ENCODE assay signal across 8 cellular contexts in genomic region chr7:74661836-74662794, GRCh38. TPM values are rescaled to one million over a fixed set of nuclear protein-coding genes. Genes with fewer than 3 reads are reported as not detected.
A peak's percentile ranks its signal among the peaks of the same experiment; 100 is the strongest.
DNase-seq lines count a peak whose midpoint lies in the region; ATAC-seq and TF ChIP-seq lines count a peak whose summit lies in the region.
"Not testable (repeated sequence)": the region's sequence is repeated elsewhere in the genome, so short reads cannot be mapped to it uniquely, and the experiment has no call there.

No MANE protein-coding gene starts in this region.

- H3K27me3 ChIP-seq in endodermal cell (ENCODE audit: control insufficient read depth, insufficient read depth, low read length, poor library complexity, severe bottlenecking); iPS-15b (ENCODE audit: control insufficient read depth, insufficient read depth, low read length); tibial artery: not testable (repeated sequence)

- not testable (repeated sequence) for H3K9me3 ChIP-seq in endodermal cell (ENCODE audit: control insufficient read depth, low read length); iPS-15b (ENCODE audit: control insufficient read depth, insufficient read depth, low read length); tibial artery

- ATAC-seq in activated CD8-positive, alpha-beta T cell treated with anti-CD3 and anti-CD28 coated beads for 36 hours: not testable (repeated sequence)

- not testable (repeated sequence) for H3K27ac ChIP-seq in endodermal cell (ENCODE audit: low read depth, low read length)
- peak overlapping the region; percentile 25 to 41 for H3K27ac ChIP-seq in tibial artery

- intact Hi-C loops in activated CD8-positive, alpha-beta T cell treated with anti-CD3 and anti-CD28 coated beads for 36 hours (cut with micrococcal nuclease); tibial artery (cut with DNase I; ENCODE audit: low total_unique reads): not testable (repeated sequence)

- H3K4me1 ChIP-seq in endodermal cell (ENCODE audit: control insufficient read depth, insufficient read depth, low read length): not testable (repeated sequence)
- H3K4me1 ChIP-seq in iPS-15b (ENCODE audit: control insufficient read depth, insufficient read depth, low read length): peaks cover 14% of the 10 kb centered on the region
- H3K4me1 ChIP-seq in tibial artery: peaks cover 0 to 49% (median 33%) of the 10 kb centered on the region in 4 donors

- peaks cover 34% of the 10 kb centered on the region for H3K36me3 ChIP-seq in endodermal cell (ENCODE audit: control insufficient read depth, insufficient read depth, low read length)
- H3K36me3 ChIP-seq in iPS-15b (ENCODE audit: control insufficient read depth, insufficient read depth, low read length): not testable (repeated sequence)
- peaks cover 0 to 26% (median 0%) of the 10 kb centered on the region in 3 donors for H3K36me3 ChIP-seq in tibial artery

- peak overlapping the region; percentile 66 for H3K27ac Mint-ChIP-seq in activated CD8-positive, alpha-beta T cell treated with anti-CD3 and anti-CD28 coated beads for 36 hours
- H3K27ac Mint-ChIP-seq in endodermal cell (peak overlapping the region; percentile 79), osteocyte (ENCODE audit: unreplicated experiment) (peak overlapping the region; percentile 41)

- POLR2A ChIA-PET in activated CD8-positive, alpha-beta T cell treated with anti-CD3 and anti-CD28 coated beads for 36 hours (lab: Charles Lee): interaction anchor here (1.1 to 1.3 kb wide), 2 partner anchors 14 to 20 kb away, joined by 3 to 4 read pairs; no protein-coding TSS in a partner anchor

- H3K4me3 Mint-ChIP-seq in activated CD8-positive, alpha-beta T cell treated with anti-CD3 and anti-CD28 coated beads for 36 hours; endodermal cell; osteocyte (ENCODE audit: unreplicated experiment): not testable (repeated sequence)

- peaks cover 42% of the 10 kb centered on the region for H3K36me3 Mint-ChIP-seq in activated CD8-positive, alpha-beta T cell treated with anti-CD3 and anti-CD28 coated beads for 36 hours (ENCODE audit: low read depth)
- peaks cover 47% of the 10 kb centered on the region for H3K36me3 Mint-ChIP-seq in endodermal cell (ENCODE audit: low read depth)
- peaks cover 11% of the 10 kb centered on the region for H3K36me3 Mint-ChIP-seq in osteocyte (ENCODE audit: unreplicated experiment)

- peak; percentile 39 for DNase-seq in D341Med (ENCODE audit: low spot score)
- peak; percentile 39 for DNase-seq in GM20000 (ENCODE audit: low spot score)
- peak; percentile 29 to 35 for DNase-seq in NCI-H524 (lab: John Stamatoyannopoulos, UW)
- peak; percentile 32 for DNase-seq in activated CD8-positive, alpha-beta T cell treated with anti-CD3 and anti-CD28 coated beads for 36 hours
- DNase-seq in endodermal cell: peak; percentile 56
- DNase-seq in osteocyte (ENCODE audit: extremely low spot score, unreplicated experiment); tibial artery: not testable (repeated sequence)

- H3K9me3 Mint-ChIP-seq in activated CD8-positive, alpha-beta T cell treated with anti-CD3 and anti-CD28 coated beads for 36 hours; endodermal cell; osteocyte (ENCODE audit: unreplicated experiment): not testable (repeated sequence)

- H3K4me1 Mint-ChIP-seq in activated CD8-positive, alpha-beta T cell treated with anti-CD3 and anti-CD28 coated beads for 36 hours (ENCODE audit: low read depth): peaks cover 53% of the 10 kb centered on the region
- peaks cover 34% of the 10 kb centered on the region for H3K4me1 Mint-ChIP-seq in endodermal cell
- H3K4me1 Mint-ChIP-seq in osteocyte (ENCODE audit: unreplicated experiment): peaks cover 55% of the 10 kb centered on the region

- WGBS in endodermal cell (ENCODE audit: insufficient coverage in 1 of 2, insufficient read length in 1 of 2), 2 experiments: 89 to 97% methylated on average over 10 to 21 of the region's 21 CpGs

- CTCF ChIA-PET in activated CD8-positive, alpha-beta T cell treated with anti-CD3 and anti-CD28 coated beads for 36 hours (lab: Charles Lee): interaction anchor here (1.8 kb wide), 1 partner anchor 9 kb away, joined by 4 read pairs; no protein-coding TSS in a partner anchor

- H3K27me3 Mint-ChIP-seq in activated CD8-positive, alpha-beta T cell treated with anti-CD3 and anti-CD28 coated beads for 36 hours; endodermal cell (ENCODE audit: insufficient read depth); osteocyte (ENCODE audit: unreplicated experiment): not testable (repeated sequence)

- not testable (repeated sequence) for TF ChIP-seq CTCF in GM20000 (IDR thresholded peaks at IDR 0.05; ENCODE audit: extremely low read depth, missing control alignments); activated CD8-positive, alpha-beta T cell treated with anti-CD3 and anti-CD28 coated beads for 36 hours (IDR thresholded peaks at IDR 0.05); osteocyte (IDR thresholded peaks at IDR 0.05); tibial artery (IDR thresholded peaks at IDR 0.05)
- peak; percentile 37 for TF ChIP-seq CTCF in endodermal cell (conservative IDR thresholded peaks at IDR 0.05)

- not testable (repeated sequence) for H3K4me3 ChIP-seq in endodermal cell (ENCODE audit: low read length); tibial artery
- peak overlapping the region; percentile 19 for H3K4me3 ChIP-seq in iPS-15b (ENCODE audit: low read depth, low read length)

- not testable (repeated sequence) for H3K9ac ChIP-seq in endodermal cell (ENCODE audit: extremely low read depth, low read length, poor library complexity, severe bottlenecking)
- peak overlapping the region; percentile 49 for H3K9ac ChIP-seq in iPS-15b (ENCODE audit: low read depth, low read length)

RNA-seq across cellular contexts. Expression of gene GTF2I, which starts 4.6 kb away (rescaled TPM):
- total RNA-seq in activated CD8-positive, alpha-beta T cell treated with anti-CD3 and anti-CD28 coated beads for 36 hours: 100 to 1,000 TPM; 156 TPM
- 100 to 1,000 TPM; 391 to 519 TPM for total RNA-seq in endodermal cell
- polyA plus RNA-seq in endodermal cell (2013, experiment 1 of 2): 303 TPM
- polyA plus RNA-seq in endodermal cell (2013, experiment 2 of 2): 266 TPM
- 236 and 247 TPM in 2 replicates for total RNA-seq in osteocyte
